Comparison of ENCODE assay signal across 1 cellular context in the genomic region with DNA sequence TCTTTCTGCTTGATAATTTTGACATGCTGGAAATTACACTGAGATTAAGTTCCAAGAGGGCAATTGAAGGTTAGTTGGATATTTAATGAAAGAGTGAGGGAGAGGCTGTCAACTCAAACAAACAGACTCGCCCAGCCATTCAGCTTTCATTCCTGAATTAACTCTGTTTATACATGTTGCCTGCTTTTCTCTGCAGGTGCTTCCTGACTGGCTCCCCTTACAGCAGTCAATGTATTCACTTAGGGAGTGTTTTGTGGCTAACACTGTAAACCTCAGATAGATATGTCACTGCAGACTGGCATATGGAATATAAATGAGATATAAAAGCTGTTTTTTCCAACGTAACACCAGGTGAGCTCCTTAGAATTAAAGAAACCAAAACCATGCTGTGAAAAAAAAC.
TF ChIP-seq lines count a peak whose summit lies in the region.

No MANE protein-coding gene starts in this region.

TF ChIP-seq in WTC11, 78 proteins besides CTCF, POLR2A, EP300 and RAD21 (continued from another document):
- TF ChIP-seq ZBTB43 (CRISPR knock-in tag; IDR thresholded peaks at IDR 0.05), result no peak
- TF ChIP-seq CBFB (CRISPR knock-in tag; IDR thresholded peaks at IDR 0.05; ENCODE audit: low read depth), result no peak
- TF ChIP-seq ZNF396 (CRISPR knock-in tag; IDR thresholded peaks at IDR 0.05; ENCODE audit: borderline replicate concordance), result no peak
- TF ChIP-seq, protein P1, sequence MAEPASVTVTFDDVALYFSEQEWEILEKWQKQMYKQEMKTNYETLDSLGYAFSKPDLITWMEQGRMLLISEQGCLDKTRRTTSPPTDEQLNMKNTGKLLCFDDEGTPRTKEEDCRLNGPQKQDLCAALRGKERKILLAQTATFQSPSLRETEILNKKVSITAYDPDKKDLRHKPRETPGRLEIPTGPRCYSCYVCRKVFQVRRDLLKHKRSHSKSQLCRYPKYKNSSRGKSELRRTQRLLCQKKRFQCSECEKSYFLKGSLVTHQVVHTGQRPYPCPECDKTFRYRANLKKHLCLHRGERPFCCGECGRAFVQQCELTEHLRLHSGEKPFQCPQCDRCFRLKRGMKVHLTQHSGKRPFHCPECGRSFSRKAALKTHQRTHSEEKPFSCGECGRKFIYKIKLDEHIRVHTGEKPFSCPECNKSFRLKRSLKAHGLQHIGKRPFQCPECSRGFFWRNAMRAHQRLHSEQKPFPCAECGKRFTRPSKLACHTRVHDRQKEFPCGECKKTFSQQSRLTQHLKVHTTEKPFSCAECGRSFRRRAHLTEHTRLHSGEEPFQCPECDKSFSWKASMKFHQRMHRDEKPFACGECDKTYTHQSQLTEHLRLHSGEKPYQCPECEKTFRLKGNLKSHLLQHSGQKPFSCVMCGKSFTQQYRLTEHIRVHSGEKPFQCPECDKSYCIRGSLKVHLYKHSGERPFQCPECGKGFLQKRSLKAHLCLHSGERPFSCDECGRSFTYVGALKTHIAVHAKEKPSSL (CRISPR knock-in tag; conservative IDR thresholded peaks at IDR 0.05), result no peak
- TF ChIP-seq ZNF138 (CRISPR knock-in tag; conservative IDR thresholded peaks at IDR 0.05), result no peak
- no peak for TF ChIP-seq TCF7 (CRISPR knock-in tag; IDR thresholded peaks at IDR 0.05; ENCODE audit: low read depth)
